In the genomic region with DNA sequence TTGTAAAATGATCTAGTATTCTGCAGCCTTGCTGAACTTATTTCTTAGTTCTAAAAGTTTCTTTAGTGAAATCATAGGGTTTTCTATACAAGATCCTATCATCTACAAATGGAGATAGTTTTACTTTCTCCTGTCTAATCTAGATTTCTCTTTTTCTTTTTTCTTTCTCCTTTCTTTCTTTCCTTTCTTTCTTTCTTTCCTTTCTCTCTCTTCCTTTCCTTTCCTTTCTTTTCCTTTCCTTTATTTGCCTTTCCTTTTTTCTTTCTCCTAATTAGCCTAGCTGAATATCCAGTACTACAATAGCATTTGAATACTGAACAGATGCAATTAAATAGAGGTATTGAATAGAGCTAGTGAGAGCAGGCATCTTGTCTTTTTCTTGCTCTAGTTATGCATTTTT, we compare ENCODE assay signal across 9 cellular contexts.
"Had no signal": no experiment of that assay in that cellular context is flagged by ENCODE, and none has a peak within 500 bp of the region (broad histone marks: within the 10 kb centered on the region; RNA-seq: fewer than 3 reads in every experiment).

No MANE protein-coding gene starts in this region.

- H3K27ac Mint-ChIP-seq: IgD-negative memory B cell had no signal

- H3K27ac ChIP-seq: HL-60, KMS-11 had no signal

- H3K4me1 Mint-ChIP-seq: IgD-negative memory B cell had no signal

- H3K27me3 Mint-ChIP-seq: IgD-negative memory B cell had no signal

- ATAC-seq: HepG2, K562 had no signal

- H3K4me3 Mint-ChIP-seq: IgD-negative memory B cell had no signal

- DNase-seq: IMR-90, Karpas-422, KBM-7, KG1 had no signal

- H3K4me2 ChIP-seq: KMS-11 had no signal

- H3K9ac ChIP-seq: KMS-11 had no signal

- H3K4me3 ChIP-seq: K562 had no signal
